Comparison of ENCODE assay signal across 8 cellular contexts in the genomic region with DNA sequence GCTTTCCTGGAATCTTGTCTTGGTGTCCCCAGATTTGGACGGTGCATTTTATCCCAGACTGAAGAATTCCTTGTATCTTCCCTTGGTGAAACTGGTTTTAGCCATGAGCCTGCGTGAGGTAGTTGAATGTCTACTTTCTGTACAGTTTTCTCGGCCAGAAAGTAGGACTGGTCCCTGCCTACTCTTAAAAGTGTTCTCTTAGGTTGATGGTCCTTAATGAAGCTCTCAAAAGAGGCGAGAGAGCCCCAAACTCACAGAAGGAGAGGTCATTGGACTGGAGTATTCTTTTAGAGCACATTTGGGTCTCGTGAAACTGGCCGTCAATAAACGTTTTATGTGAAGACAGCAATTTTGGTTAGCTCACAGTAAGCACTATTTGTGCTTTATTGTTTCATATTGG. TPM values are rescaled to one million over a fixed set of nuclear protein-coding genes. Genes with fewer than 3 reads are reported as not detected.
DNase-seq lines count a peak whose midpoint lies in the region; TF ChIP-seq lines count a peak whose summit lies in the region.

No MANE protein-coding gene starts in this region.

- peaks cover 3% of the 10 kb centered on the region; the same call in 1 of the 2 replicates for H4K20me1 ChIP-seq in PC-9 (ENCODE audit: insufficient read depth)

- peak overlapping the region; percentile 88 to 89 (median 89) for H3K9ac ChIP-seq in skeletal muscle tissue (ENCODE audit: low read depth in 1 of 3, low read length in 3 of 3)

- peaks cover 55% of the 10 kb centered on the region for H3K79me2 ChIP-seq in PC-9 (ENCODE audit: low read depth)

- TF ChIP-seq CTCF in PC-9 (conservative IDR thresholded peaks at IDR 0.05) (no peak), foreskin fibroblast (IDR thresholded peaks at IDR 0.05; ENCODE audit: low read depth, low read length) (no peak)

- H3F3A ChIP-seq in PC-9 (ENCODE audit: insufficient read depth, low read depth), result peaks cover 8% of the 10 kb centered on the region; the same call in 1 of the 2 replicates

- intact Hi-C loops in PC-9 (cut with micrococcal nuclease; ENCODE audit: unreplicated experiment), result loop anchor here (1.0 to 10.0 kb wide), 4 partner anchors 73 to 160 kb away; a partner anchor contains a TSS

- BruUV-seq in PC-9 (replicated peaks; lab: Mats Ljungman, UMichigan), result TSS peak; percentile 80

- H3K4me2 ChIP-seq in PC-9, result peak overlapping the region; percentile 89

- no peaks in the 10 kb centered on the region for H3K36me3 ChIP-seq in PC-9 (ENCODE audit: low read depth)
- H3K36me3 ChIP-seq in skeletal muscle tissue (ENCODE audit: control insufficient read depth in 3 of 3, insufficient read depth in 3 of 3, low read length in 3 of 3), result no peaks in the 10 kb centered on the region

- CTCF ChIA-PET in PC-9 (lab: Charles Lee), result no interaction called here

- H2AFZ ChIP-seq in PC-9, result peak overlapping the region; percentile 92

- no peaks in the 10 kb centered on the region for H3K27me3 ChIP-seq in PC-9 (ENCODE audit: insufficient read depth, low read depth)
- no peaks in the 10 kb centered on the region for H3K27me3 ChIP-seq in skeletal muscle tissue (ENCODE audit: control insufficient read depth in 3 of 3, insufficient read depth in 3 of 3, low read length in 3 of 3)

- no peaks in the 10 kb centered on the region for H3K9me2 ChIP-seq in PC-9 (ENCODE audit: insufficient read depth)

- POLR2A ChIA-PET in PC-9 (lab: Charles Lee; ENCODE audit: unreplicated experiment), result no interaction called here

- H3K4me1 ChIP-seq in PC-9 (replicated peaks; ENCODE audit: insufficient read depth) (peaks cover 18% of the 10 kb centered on the region), skeletal muscle tissue (ENCODE audit: control insufficient read depth in 3 of 3, insufficient read depth in 3 of 3, low read length in 3 of 3) (peaks cover 9 to 19% (median 19%) of the 10 kb centered on the region in 3 donors)

- H3K4me3 ChIP-seq in PC-9, result peak overlapping the region; percentile 96
- peak overlapping the region; percentile 74 to 83 for H3K4me3 ChIP-seq in foreskin fibroblast (ENCODE audit: low read depth in 1 of 2, low read length in 2 of 2)
- peak overlapping the region; percentile 68 to 90 (median 89) for H3K4me3 ChIP-seq in skeletal muscle tissue (ENCODE audit: low read length in 3 of 3)

- DNase-seq in GM19238 (ENCODE audit: insufficient read length, low spot score) (peak; percentile 10), PC-9 (no peak), foreskin fibroblast (no peak), SW 1271 (lab: John Stamatoyannopoulos, UW) (no peak), COR-L47 (lab: John Stamatoyannopoulos, UW) (no peak), NCI-H1436 treated with DMSO at 0.1 percent for 48 hours (lab: John Stamatoyannopoulos, UW) (no peak)
- DNase-seq in NK-92 treated with Interleukin-12 subunit alpha and Interleukin-12 subunit beta, amount 100 ng/mL, for 24 hours (lab: John Stamatoyannopoulos, UW), result no peak

- no peaks in the 10 kb centered on the region for H3K9me3 ChIP-seq in PC-9 (ENCODE audit: insufficient read depth, low read depth)
- H3K9me3 ChIP-seq in skeletal muscle tissue (ENCODE audit: control insufficient read depth in 3 of 3, low read length in 3 of 3), result no peaks in the 10 kb centered on the region

- H3K27ac ChIP-seq in PC-9 (peak overlapping the region; percentile 74), skeletal muscle tissue (ENCODE audit: low read depth, low read length) (peak overlapping the region; percentile 81)

RNA-seq across cellular contexts. Expression of a gene that starts 0.7 kb away (rescaled TPM):
- 26.5 and 28.8 TPM in 2 replicates for total RNA-seq in PC-9 (2021)
- 15.7 TPM for total RNA-seq in skeletal muscle tissue
